In the genomic region with DNA sequence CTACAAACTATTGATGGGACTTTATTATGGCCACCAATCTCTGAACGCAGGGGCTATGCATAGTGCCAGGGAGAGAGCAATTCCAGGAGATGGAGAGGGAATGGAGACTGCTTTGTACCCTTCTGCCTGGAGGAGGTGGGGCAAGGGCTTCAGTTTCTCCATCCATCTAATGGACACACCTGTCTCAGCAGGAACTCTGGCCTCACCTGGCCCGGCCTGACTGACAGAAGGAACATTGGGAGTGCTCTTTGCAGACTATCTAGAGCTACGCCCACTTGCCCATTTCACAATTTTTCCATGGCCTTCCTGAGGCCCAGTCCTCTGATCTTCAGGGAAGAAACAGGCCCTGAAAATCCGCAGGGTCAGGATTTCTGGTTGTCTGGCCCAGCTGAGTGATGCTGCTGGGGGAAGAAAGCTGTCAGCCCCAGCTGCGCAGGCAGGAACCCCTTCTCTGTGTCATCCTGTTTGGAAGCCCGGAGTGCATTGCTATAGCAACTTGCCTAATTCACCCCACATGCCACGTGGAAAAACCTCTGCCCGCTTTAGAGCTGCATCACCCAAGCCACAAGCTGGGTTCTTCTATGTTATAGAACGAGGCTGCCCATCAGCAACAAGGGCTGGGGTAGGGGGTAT, we compare ENCODE assay signal across 32 cellular contexts. TPM values are rescaled to one million over a fixed set of nuclear protein-coding genes. Genes with fewer than 3 reads are reported as not detected.
DNase-seq lines count a peak whose midpoint lies in the region; ATAC-seq and TF ChIP-seq lines count a peak whose summit lies in the region.
"Had no signal": no experiment of that assay in that cellular context is flagged by ENCODE, and none has a peak within 500 bp of the region (broad histone marks: within the 10 kb centered on the region; RNA-seq: fewer than 3 reads in every experiment).

No MANE protein-coding gene starts in this region.

- H3K4me3 ChIP-seq in foreskin fibroblast (ENCODE audit: low read depth in 1 of 2, low read length in 2 of 2) (no peak overlapping the region), thoracic aorta (no peak overlapping the region)
- H3K4me3 ChIP-seq: K562, spleen, thyroid gland had no signal

- no peak overlapping the region for H3K27ac Mint-ChIP-seq in activated naive CD4-positive, alpha-beta T cell treated with anti-CD3 and anti-CD28 coated beads, Interleukin-2, amount 50 U/mL, for 72 hours
- H3K27ac Mint-ChIP-seq: brain; memory B cell; stimulated activated naive CD8-positive, alpha-beta T cell treated with anti-CD3 and anti-CD28 coated beads, Interleukin-15, amount 100 ng/mL, for 72 hours; T-helper 17 cell had no signal

- H3K27me3 ChIP-seq in thoracic aorta (replicated peaks; ENCODE audit: insufficient read depth) = no peaks in the 10 kb centered on the region
- H3K27me3 ChIP-seq: thyroid gland had no signal

- TF ChIP-seq CTCF in foreskin fibroblast (IDR thresholded peaks at IDR 0.05; ENCODE audit: low read depth, low read length) = no peak
- TF ChIP-seq CTCF in thoracic aorta (IDR thresholded peaks at IDR 0.05) = no peak

- ATAC-seq in thoracic aorta (ENCODE audit: insufficient number of reproducible peaks, low FRiP score, low read depth) (no peak), GM21529 (IDR thresholded peaks at IDR 0.05; ENCODE audit: unreplicated experiment) (no peak)
- no peak for ATAC-seq in activated naive CD4-positive, alpha-beta T cell treated with anti-CD3 and anti-CD28 coated beads, Interleukin-2, amount 50 U/mL, for 72 hours
- ATAC-seq: K562; left lobe of liver; right cardiac atrium; Right ventricle myocardium inferior; SK-N-SH treated with all-trans-retinoic acid at 6 μM for 48 hours; stimulated activated naive CD8-positive, alpha-beta T cell treated with anti-CD3 and anti-CD28 coated beads, Interleukin-15, amount 100 ng/mL, for 72 hours; T-helper 17 cell had no signal

- H3K9me3 Mint-ChIP-seq in activated naive CD4-positive, alpha-beta T cell treated with anti-CD3 and anti-CD28 coated beads, Interleukin-2, amount 50 U/mL, for 72 hours = no peaks in the 10 kb centered on the region
- H3K9me3 Mint-ChIP-seq: memory B cell; stimulated activated naive CD8-positive, alpha-beta T cell treated with anti-CD3 and anti-CD28 coated beads, Interleukin-15, amount 100 ng/mL, for 72 hours had no signal

- H3K9me3 ChIP-seq in thoracic aorta = no peaks in the 10 kb centered on the region
- H3K9me3 ChIP-seq: spleen, thyroid gland had no signal

- no peaks in the 10 kb centered on the region for H3K36me3 ChIP-seq in thoracic aorta
- H3K36me3 ChIP-seq: spleen, thyroid gland had no signal

- H3K36me3 Mint-ChIP-seq in activated naive CD4-positive, alpha-beta T cell treated with anti-CD3 and anti-CD28 coated beads, Interleukin-2, amount 50 U/mL, for 72 hours = no peaks in the 10 kb centered on the region
- H3K36me3 Mint-ChIP-seq: brain, memory B cell had no signal

- peak; percentile 41 for DNase-seq in Daoy (ENCODE audit: low read depth)
- peak; percentile 83 for DNase-seq in RPMI7951 (ENCODE audit: low read depth)
- DNase-seq in foreskin fibroblast = peak; percentile 59 to 71
- no peak for DNase-seq in thoracic aorta (ENCODE audit: low spot score)
- DNase-seq in activated naive CD4-positive, alpha-beta T cell treated with anti-CD3 and anti-CD28 coated beads, Interleukin-2, amount 50 U/mL, for 72 hours (ENCODE audit: low spot score in 2 of 2) = no peak
- DNase-seq in NCI-H526 treated with DMSO at 0.1 percent for 48 hours (lab: John Stamatoyannopoulos, UW) = no peak
- DNase-seq: ACHN; activated CD4-positive, alpha-beta T cell treated with anti-CD3 and anti-CD28 coated beads, Interleukin-2, amount 50 U/mL, for 48 hours; activated CD4-positive, CD25-positive, alpha-beta regulatory T cell treated with anti-CD3 and anti-CD28 coated beads, Interleukin-2, amount 50 U/mL, for 72 hours; activated naive CD4-positive, alpha-beta T cell treated with Interleukin-2 at 50 U/mL for 16 hours; C1 segment of cervical spinal cord; cerebellar nuclear complex; COR-L47; GDM1; NCI-H1092 treated with DMSO at 0.1 percent for 48 hours; NCI-H1694 treated with DMSO at 0.1 percent for 48 hours; NCI-H510A; OCI-M1; right cardiac atrium; spleen; stimulated activated CD8-positive, alpha-beta memory T cell treated with anti-CD3 and anti-CD28 coated beads, Interleukin-4, amount 100 ng/mL, for 48 hours; stimulated activated naive CD8-positive, alpha-beta T cell treated with anti-CD3 and anti-CD28 coated beads, Interleukin-15, amount 100 ng/mL, for 72 hours; T-helper 17 cell; thyroid gland had no signal

- H3K27ac ChIP-seq in thoracic aorta = peak overlapping the region; percentile 60 to 84
- H3K27ac ChIP-seq: parathyroid adenoma, spleen, thyroid gland had no signal

- H3K4me1 ChIP-seq in thoracic aorta (ENCODE audit: control insufficient read depth in 1 of 2, low read depth in 2 of 2) = peaks cover 16 to 88% of the 10 kb centered on the region in 2 donors
- H3K4me1 ChIP-seq: parathyroid adenoma, thyroid gland had no signal

RNA-seq across cellular contexts. Expression of a gene that starts 6.4 kb away (rescaled TPM):
- total RNA-seq in Daoy (2014; rRNA removed; shearing (Covaris generic)) = 6.4 and 11.4 TPM in 2 replicates
- 90.7 and 102 TPM in 2 replicates for total RNA-seq in RPMI7951 (2014; rRNA removed; shearing (Covaris generic))
- total RNA-seq in thoracic aorta = 100 to 1,000 TPM; 246 to 360 TPM
- 1 to 10 TPM in 1 of 2 donors, under 1 TPM in 1; 0.27 to 1.8 TPM for total RNA-seq in activated naive CD4-positive, alpha-beta T cell treated with anti-CD3 and anti-CD28 coated beads, Interleukin-2, amount 50 U/mL, for 72 hours
- total RNA-seq: K562 had no signal

Comparison
In these comparisons a context has a peak if more than half of its experiments do, and no peak if none do; other contexts are left out.
1. DNase-seq: peak in Daoy (single experiment), RPMI7951 (single experiment) and foreskin fibroblast (2 of 2); none in thoracic aorta (single experiment), activated naive CD4-positive, alpha-beta T cell treated with anti-CD3 and anti-CD28 coated beads, Interleukin-2, amount 50 U/mL, for 72 hours (0 of 2) and NCI-H526 treated with DMSO at 0.1 percent for 48 hours (single experiment).